Comparison of ENCODE assay signal across 1 cellular context in the genomic region with DNA sequence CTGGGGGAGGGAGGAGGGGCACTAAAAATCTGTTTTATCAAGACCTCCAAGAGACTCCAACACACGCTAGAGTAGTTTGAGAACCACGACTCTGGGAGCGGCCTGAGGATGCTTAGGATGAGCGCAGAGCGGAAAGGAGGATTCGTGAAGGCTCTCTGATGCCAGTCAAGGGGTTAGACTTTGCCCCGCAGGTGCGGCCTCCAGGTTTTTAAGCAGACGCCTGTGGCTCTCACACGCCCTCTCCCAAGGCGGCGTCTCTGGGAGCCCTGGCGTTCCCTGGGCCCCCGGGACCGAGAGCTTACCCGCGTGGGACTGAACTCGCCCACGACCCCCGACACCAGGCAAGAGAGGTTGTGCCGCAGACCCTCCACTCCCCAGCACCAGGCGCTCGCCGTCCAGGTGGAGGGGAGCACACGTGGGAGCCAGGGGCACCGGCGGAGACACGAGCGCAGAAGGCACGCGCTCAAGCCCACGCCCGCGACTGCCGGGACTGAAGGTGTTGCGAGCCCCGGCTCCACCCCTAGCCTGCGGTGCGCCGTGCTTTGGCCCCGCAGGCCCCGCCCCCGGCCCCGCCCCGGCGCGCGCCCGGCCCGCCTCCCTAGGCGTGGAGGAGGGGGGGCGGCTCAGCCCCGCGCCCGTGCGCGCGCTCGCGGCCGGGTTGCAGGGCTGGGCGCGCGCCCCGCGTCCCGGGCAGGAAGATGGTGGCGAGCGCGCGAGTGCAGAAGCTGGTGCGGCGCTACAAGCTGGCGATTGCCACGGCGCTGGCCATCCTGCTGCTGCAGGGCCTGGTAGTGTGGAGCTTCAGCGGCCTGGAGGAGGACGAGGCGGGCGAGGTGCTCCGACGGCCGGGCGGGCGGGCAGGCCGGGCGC.
TF ChIP-seq lines count a peak whose summit lies in the region.

TSS of gene XYLT2 (plus strand) at position 684 of the 870 bp plus-strand sequence. CDS start at position 699, 15 bp downstream.

TF ChIP-seq in HepG2, 621 proteins besides CTCF, POLR2A, EP300 and RAD21 (continued from another document and continues in another):
- TF ChIP-seq, protein P1, sequence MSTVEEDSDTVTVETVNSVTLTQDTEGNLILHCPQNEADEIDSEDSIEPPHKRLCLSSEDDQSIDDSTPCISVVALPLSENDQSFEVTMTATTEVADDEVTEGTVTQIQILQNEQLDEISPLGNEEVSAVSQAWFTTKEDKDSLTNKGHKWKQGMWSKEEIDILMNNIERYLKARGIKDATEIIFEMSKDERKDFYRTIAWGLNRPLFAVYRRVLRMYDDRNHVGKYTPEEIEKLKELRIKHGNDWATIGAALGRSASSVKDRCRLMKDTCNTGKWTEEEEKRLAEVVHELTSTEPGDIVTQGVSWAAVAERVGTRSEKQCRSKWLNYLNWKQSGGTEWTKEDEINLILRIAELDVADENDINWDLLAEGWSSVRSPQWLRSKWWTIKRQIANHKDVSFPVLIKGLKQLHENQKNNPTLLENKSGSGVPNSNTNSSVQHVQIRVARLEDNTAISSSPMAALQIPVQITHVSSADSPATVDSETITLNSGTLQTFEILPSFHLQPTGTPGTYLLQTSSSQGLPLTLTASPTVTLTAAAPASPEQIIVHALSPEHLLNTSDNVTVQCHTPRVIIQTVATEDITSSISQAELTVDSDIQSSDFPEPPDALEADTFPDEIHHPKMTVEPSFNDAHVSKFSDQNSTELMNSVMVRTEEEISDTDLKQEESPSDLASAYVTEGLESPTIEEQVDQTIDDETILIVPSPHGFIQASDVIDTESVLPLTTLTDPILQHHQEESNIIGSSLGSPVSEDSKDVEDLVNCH (CRISPR knock-in tag; IDR thresholded peaks at IDR 0.05) = no peak
- TF ChIP-seq MXD1 (CRISPR knock-in tag; IDR thresholded peaks at IDR 0.05) (peak; percentile 92), NFE2L2 (IDR thresholded peaks at IDR 0.05; ENCODE audit: low read length) (no peak), ZNF569 (CRISPR knock-in tag; IDR thresholded peaks at IDR 0.05; ENCODE audit: borderline replicate concordance) (no peak), CBFB (CRISPR knock-in tag; IDR thresholded peaks at IDR 0.05) (no peak; the same call in 1 of the 2 replicates), ZBTB3 (CRISPR knock-in tag; IDR thresholded peaks at IDR 0.05; ENCODE audit: borderline replicate concordance, low read depth) (no peak), ZNF720 (CRISPR knock-in tag; IDR thresholded peaks at IDR 0.05) (no peak), EHMT2 (IDR thresholded peaks at IDR 0.05; ENCODE audit: borderline replicate concordance, low read depth, low read length) (no peak), SIN3B (IDR thresholded peaks at IDR 0.05; ENCODE audit: low read length) (no peak), SP2 (CRISPR knock-in tag; IDR thresholded peaks at IDR 0.05) (0 out of 2 replicates have a peak, but pooled peaks have one; percentile 33), ZBTB20 (CRISPR knock-in tag; IDR thresholded peaks at IDR 0.05; ENCODE audit: borderline replicate concordance, low read depth) (0 out of 2 replicates have a peak, but pooled peaks have one; percentile 48), REL (CRISPR knock-in tag; conservative IDR thresholded peaks at IDR 0.05) (no peak), MXD4 (CRISPR knock-in tag; IDR thresholded peaks at IDR 0.05) (peak; percentile 53), IKZF5 (CRISPR knock-in tag; IDR thresholded peaks at IDR 0.05) (0 out of 2 replicates have a peak, but pooled peaks have one; percentile 64), MYC (CRISPR knock-in tag; IDR thresholded peaks at IDR 0.05; ENCODE audit: borderline replicate concordance) (peak; percentile 85)
- TF ChIP-seq, protein P2, sequence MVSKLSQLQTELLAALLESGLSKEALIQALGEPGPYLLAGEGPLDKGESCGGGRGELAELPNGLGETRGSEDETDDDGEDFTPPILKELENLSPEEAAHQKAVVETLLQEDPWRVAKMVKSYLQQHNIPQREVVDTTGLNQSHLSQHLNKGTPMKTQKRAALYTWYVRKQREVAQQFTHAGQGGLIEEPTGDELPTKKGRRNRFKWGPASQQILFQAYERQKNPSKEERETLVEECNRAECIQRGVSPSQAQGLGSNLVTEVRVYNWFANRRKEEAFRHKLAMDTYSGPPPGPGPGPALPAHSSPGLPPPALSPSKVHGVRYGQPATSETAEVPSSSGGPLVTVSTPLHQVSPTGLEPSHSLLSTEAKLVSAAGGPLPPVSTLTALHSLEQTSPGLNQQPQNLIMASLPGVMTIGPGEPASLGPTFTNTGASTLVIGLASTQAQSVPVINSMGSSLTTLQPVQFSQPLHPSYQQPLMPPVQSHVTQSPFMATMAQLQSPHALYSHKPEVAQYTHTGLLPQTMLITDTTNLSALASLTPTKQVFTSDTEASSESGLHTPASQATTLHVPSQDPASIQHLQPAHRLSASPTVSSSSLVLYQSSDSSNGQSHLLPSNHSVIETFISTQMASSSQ (IDR thresholded peaks at IDR 0.05; ENCODE audit: low read depth) = no peak
- TF ChIP-seq, protein P2 (CRISPR knock-in tag; IDR thresholded peaks at IDR 0.05; ENCODE audit: borderline replicate concordance) = peak; percentile 5; the same call in 1 of the 2 replicates
- TF ChIP-seq, protein P3, sequence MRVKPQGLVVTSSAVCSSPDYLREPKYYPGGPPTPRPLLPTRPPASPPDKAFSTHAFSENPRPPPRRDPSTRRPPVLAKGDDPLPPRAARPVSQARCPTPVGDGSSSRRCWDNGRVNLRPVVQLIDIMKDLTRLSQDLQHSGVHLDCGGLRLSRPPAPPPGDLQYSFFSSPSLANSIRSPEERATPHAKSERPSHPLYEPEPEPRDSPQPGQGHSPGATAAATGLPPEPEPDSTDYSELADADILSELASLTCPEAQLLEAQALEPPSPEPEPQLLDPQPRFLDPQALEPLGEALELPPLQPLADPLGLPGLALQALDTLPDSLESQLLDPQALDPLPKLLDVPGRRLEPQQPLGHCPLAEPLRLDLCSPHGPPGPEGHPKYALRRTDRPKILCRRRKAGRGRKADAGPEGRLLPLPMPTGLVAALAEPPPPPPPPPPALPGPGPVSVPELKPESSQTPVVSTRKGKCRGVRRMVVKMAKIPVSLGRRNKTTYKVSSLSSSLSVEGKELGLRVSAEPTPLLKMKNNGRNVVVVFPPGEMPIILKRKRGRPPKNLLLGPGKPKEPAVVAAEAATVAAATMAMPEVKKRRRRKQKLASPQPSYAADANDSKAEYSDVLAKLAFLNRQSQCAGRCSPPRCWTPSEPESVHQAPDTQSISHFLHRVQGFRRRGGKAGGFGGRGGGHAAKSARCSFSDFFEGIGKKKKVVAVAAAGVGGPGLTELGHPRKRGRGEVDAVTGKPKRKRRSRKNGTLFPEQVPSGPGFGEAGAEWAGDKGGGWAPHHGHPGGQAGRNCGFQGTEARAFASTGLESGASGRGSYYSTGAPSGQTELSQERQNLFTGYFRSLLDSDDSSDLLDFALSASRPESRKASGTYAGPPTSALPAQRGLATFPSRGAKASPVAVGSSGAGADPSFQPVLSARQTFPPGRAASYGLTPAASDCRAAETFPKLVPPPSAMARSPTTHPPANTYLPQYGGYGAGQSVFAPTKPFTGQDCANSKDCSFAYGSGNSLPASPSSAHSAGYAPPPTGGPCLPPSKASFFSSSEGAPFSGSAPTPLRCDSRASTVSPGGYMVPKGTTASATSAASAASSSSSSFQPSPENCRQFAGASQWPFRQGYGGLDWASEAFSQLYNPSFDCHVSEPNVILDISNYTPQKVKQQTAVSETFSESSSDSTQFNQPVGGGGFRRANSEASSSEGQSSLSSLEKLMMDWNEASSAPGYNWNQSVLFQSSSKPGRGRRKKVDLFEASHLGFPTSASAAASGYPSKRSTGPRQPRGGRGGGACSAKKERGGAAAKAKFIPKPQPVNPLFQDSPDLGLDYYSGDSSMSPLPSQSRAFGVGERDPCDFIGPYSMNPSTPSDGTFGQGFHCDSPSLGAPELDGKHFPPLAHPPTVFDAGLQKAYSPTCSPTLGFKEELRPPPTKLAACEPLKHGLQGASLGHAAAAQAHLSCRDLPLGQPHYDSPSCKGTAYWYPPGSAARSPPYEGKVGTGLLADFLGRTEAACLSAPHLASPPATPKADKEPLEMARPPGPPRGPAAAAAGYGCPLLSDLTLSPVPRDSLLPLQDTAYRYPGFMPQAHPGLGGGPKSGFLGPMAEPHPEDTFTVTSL (CRISPR knock-in tag; IDR thresholded peaks at IDR 0.05; ENCODE audit: borderline replicate concordance) = peak; percentile 29; the same call in 1 of the 2 replicates
- TF ChIP-seq, protein P4, sequence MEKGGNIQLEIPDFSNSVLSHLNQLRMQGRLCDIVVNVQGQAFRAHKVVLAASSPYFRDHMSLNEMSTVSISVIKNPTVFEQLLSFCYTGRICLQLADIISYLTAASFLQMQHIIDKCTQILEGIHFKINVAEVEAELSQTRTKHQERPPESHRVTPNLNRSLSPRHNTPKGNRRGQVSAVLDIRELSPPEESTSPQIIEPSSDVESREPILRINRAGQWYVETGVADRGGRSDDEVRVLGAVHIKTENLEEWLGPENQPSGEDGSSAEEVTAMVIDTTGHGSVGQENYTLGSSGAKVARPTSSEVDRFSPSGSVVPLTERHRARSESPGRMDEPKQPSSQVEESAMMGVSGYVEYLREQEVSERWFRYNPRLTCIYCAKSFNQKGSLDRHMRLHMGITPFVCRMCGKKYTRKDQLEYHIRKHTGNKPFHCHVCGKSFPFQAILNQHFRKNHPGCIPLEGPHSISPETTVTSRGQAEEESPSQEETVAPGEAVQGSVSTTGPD (CRISPR knock-in tag; IDR thresholded peaks at IDR 0.05) = no peak
- TF ChIP-seq, protein P5, sequence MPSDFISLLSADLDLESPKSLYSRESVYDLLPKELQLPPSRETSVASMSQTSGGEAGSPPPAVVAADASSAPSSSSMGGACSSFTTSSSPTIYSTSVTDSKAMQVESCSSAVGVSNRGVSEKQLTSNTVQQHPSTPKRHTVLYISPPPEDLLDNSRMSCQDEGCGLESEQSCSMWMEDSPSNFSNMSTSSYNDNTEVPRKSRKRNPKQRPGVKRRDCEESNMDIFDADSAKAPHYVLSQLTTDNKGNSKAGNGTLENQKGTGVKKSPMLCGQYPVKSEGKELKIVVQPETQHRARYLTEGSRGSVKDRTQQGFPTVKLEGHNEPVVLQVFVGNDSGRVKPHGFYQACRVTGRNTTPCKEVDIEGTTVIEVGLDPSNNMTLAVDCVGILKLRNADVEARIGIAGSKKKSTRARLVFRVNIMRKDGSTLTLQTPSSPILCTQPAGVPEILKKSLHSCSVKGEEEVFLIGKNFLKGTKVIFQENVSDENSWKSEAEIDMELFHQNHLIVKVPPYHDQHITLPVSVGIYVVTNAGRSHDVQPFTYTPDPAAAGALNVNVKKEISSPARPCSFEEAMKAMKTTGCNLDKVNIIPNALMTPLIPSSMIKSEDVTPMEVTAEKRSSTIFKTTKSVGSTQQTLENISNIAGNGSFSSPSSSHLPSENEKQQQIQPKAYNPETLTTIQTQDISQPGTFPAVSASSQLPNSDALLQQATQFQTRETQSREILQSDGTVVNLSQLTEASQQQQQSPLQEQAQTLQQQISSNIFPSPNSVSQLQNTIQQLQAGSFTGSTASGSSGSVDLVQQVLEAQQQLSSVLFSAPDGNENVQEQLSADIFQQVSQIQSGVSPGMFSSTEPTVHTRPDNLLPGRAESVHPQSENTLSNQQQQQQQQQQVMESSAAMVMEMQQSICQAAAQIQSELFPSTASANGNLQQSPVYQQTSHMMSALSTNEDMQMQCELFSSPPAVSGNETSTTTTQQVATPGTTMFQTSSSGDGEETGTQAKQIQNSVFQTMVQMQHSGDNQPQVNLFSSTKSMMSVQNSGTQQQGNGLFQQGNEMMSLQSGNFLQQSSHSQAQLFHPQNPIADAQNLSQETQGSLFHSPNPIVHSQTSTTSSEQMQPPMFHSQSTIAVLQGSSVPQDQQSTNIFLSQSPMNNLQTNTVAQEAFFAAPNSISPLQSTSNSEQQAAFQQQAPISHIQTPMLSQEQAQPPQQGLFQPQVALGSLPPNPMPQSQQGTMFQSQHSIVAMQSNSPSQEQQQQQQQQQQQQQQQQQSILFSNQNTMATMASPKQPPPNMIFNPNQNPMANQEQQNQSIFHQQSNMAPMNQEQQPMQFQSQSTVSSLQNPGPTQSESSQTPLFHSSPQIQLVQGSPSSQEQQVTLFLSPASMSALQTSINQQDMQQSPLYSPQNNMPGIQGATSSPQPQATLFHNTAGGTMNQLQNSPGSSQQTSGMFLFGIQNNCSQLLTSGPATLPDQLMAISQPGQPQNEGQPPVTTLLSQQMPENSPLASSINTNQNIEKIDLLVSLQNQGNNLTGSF (CRISPR knock-in tag; IDR thresholded peaks at IDR 0.05) = no peak; the same call in 1 of the 2 replicates
- TF ChIP-seq, protein P6, sequence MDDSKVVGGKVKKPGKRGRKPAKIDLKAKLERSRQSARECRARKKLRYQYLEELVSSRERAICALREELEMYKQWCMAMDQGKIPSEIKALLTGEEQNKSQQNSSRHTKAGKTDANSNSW (CRISPR knock-in tag; IDR thresholded peaks at IDR 0.05; ENCODE audit: borderline replicate concordance) = no peak
